Comparison of ENCODE assay signal across 27 cellular contexts in genomic region chr1:3523980-3524379, GRCh38.
"Had no signal": no experiment of that assay in that cellular context is flagged by ENCODE, and none has a peak within 500 bp of the region (broad histone marks: within the 10 kb centered on the region; RNA-seq: fewer than 3 reads in every experiment).

No MANE protein-coding gene starts in this region.

- H3K4me3 ChIP-seq: colonic mucosa, esophagus muscularis mucosa, heart right ventricle, left lung, mucosa of descending colon, prostate gland, right atrium auricular region, skin epidermis, spleen, suprapubic skin, transverse colon had no signal

- H3K36me3 Mint-ChIP-seq: mesothelial cell of epicardium; naive B cell; natural killer cell treated with Interleukin-12 subunit alpha and Interleukin-12 subunit beta and Interleukin-15 and Interleukin-18, amount 100 ng/mL, for 72 hours had no signal

- H3K36me3 ChIP-seq: colonic mucosa, heart right ventricle, prostate gland, right atrium auricular region, transverse colon had no signal

- ATAC-seq: heart right ventricle; left cardiac atrium; left lung; mucosa of descending colon; natural killer cell treated with Interleukin-12 subunit alpha and Interleukin-12 subunit beta and Interleukin-15 and Interleukin-18, amount 100 ng/mL, for 72 hours; stimulated activated naive B cell treated with anti-CD40 and anti-IgM and Interleukin-4, amounts not matched to agents 10 μg/mL and 1 μg/mL and 100 μg/mL, for 72 hours; stimulated activated naive CD8-positive, alpha-beta T cell treated with anti-CD3 and anti-CD28 coated beads, Interleukin-15, amount 100 ng/mL, for 72 hours had no signal

- H3K27me3 ChIP-seq: colonic mucosa, heart right ventricle, left lung, right atrium auricular region, spleen, suprapubic skin, transverse colon had no signal

- H3K27ac ChIP-seq: colonic mucosa, esophagus muscularis mucosa, heart right ventricle, left lung, prostate gland, right atrium auricular region, spleen, suprapubic skin, transverse colon had no signal

- H3K4me1 Mint-ChIP-seq: endodermal cell, mesothelial cell of epicardium, neural crest cell had no signal

- DNase-seq: colonic mucosa; effector CD8-positive, alpha-beta T cell; endodermal cell; foreskin melanocyte; glutamatergic neuron; heart right ventricle; hippocampal formation; left cardiac atrium; left lung; mesenchymal stem cell; mucosa of descending colon; naive B cell; spleen; stimulated activated naive B cell treated with anti-CD40 and anti-IgM and Interleukin-4, amounts not matched to agents 10 μg/mL and 1 μg/mL and 100 μg/mL, for 72 hours; stimulated activated naive CD8-positive, alpha-beta T cell treated with anti-CD3 and anti-CD28 coated beads, Interleukin-15, amount 100 ng/mL, for 72 hours; transverse colon had no signal

- H3K4me1 ChIP-seq: colonic mucosa, left lung had no signal

- H3K27ac Mint-ChIP-seq: dendritic cell treated with granulocyte-macrophage colony-stimulating factor and Interleukin-4, amounts not matched to agents 40 ng/mL and 50 ng/mL, for 4 days; naive B cell; natural killer cell treated with Interleukin-12 subunit alpha and Interleukin-12 subunit beta and Interleukin-15 and Interleukin-18, amount 100 ng/mL, for 72 hours; stimulated activated naive B cell treated with anti-CD40 and anti-IgM and Interleukin-4, amounts not matched to agents 10 μg/mL and 1 μg/mL and 100 μg/mL, for 72 hours had no signal

- H3K27me3 Mint-ChIP-seq: dendritic cell treated with granulocyte-macrophage colony-stimulating factor and Interleukin-4, amounts not matched to agents 40 ng/mL and 50 ng/mL, for 4 days; naive B cell; natural killer cell treated with Interleukin-12 subunit alpha and Interleukin-12 subunit beta and Interleukin-15 and Interleukin-18, amount 100 ng/mL, for 72 hours; stimulated activated naive B cell treated with anti-CD40 and anti-IgM and Interleukin-4, amounts not matched to agents 10 μg/mL and 1 μg/mL and 100 μg/mL, for 72 hours; stimulated activated naive CD8-positive, alpha-beta T cell treated with anti-CD3 and anti-CD28 coated beads, Interleukin-15, amount 100 ng/mL, for 72 hours had no signal

- H3K4me3 Mint-ChIP-seq: dendritic cell treated with granulocyte-macrophage colony-stimulating factor and Interleukin-4, amounts not matched to agents 40 ng/mL and 50 ng/mL, for 4 days; endodermal cell; mesothelial cell of epicardium; natural killer cell treated with Interleukin-12 subunit alpha and Interleukin-12 subunit beta and Interleukin-15 and Interleukin-18, amount 100 ng/mL, for 72 hours; neural crest cell; stimulated activated naive B cell treated with anti-CD40 and anti-IgM and Interleukin-4, amounts not matched to agents 10 μg/mL and 1 μg/mL and 100 μg/mL, for 72 hours; stimulated activated naive CD8-positive, alpha-beta T cell treated with anti-CD3 and anti-CD28 coated beads, Interleukin-15, amount 100 ng/mL, for 72 hours had no signal

- H3K9me3 ChIP-seq: colonic mucosa, esophagus muscularis mucosa, heart right ventricle, left lung, mucosa of descending colon, prostate gland, right atrium auricular region, spleen, suprapubic skin, transverse colon had no signal

- H3K9me3 Mint-ChIP-seq: dendritic cell treated with granulocyte-macrophage colony-stimulating factor and Interleukin-4, amounts not matched to agents 40 ng/mL and 50 ng/mL, for 4 days; endodermal cell; mesothelial cell of epicardium; naive B cell; natural killer cell treated with Interleukin-12 subunit alpha and Interleukin-12 subunit beta and Interleukin-15 and Interleukin-18, amount 100 ng/mL, for 72 hours; neural crest cell; stimulated activated naive B cell treated with anti-CD40 and anti-IgM and Interleukin-4, amounts not matched to agents 10 μg/mL and 1 μg/mL and 100 μg/mL, for 72 hours; stimulated activated naive CD8-positive, alpha-beta T cell treated with anti-CD3 and anti-CD28 coated beads, Interleukin-15, amount 100 ng/mL, for 72 hours had no signal

- FAIRE-seq: endothelial cell of umbilical vein, islet of Langerhans had no signal
